In the genomic region with DNA sequence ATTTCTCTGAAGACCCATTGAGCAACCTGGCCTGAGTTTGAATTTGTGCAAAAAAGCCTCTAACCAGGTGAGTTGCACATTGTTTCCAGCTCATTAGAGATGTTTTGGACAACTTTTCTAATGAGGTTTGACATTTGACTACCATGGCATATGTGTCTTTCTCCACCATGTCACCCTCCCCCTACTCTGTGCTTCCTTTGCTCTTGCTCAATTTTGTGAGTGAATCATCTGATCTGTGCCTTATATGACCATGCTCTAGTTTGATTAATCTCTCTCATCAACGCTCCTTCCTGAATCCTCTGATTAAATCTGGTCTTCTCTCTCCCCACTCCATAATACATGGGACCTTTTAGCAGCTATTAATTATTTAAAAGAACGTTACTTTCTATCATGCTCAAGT, we compare ENCODE assay signal across 1 cellular context.
TF ChIP-seq lines count a peak whose summit lies in the region.

No MANE protein-coding gene starts in this region.

TF ChIP-seq in HepG2, 621 proteins besides CTCF, POLR2A, EP300 and RAD21 (continued from another document):
- TF ChIP-seq, protein P1, sequence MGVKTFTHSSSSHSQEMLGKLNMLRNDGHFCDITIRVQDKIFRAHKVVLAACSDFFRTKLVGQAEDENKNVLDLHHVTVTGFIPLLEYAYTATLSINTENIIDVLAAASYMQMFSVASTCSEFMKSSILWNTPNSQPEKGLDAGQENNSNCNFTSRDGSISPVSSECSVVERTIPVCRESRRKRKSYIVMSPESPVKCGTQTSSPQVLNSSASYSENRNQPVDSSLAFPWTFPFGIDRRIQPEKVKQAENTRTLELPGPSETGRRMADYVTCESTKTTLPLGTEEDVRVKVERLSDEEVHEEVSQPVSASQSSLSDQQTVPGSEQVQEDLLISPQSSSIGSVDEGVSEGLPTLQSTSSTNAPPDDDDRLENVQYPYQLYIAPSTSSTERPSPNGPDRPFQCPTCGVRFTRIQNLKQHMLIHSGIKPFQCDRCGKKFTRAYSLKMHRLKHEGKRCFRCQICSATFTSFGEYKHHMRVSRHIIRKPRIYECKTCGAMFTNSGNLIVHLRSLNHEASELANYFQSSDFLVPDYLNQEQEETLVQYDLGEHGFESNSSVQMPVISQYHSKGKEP (CRISPR knock-in tag; IDR thresholded peaks at IDR 0.05), result no peak
- TF ChIP-seq NR3C1 (CRISPR knock-in tag; IDR thresholded peaks at IDR 0.05) (no peak), RCOR2 (CRISPR knock-in tag; IDR thresholded peaks at IDR 0.05) (no peak), ZFAT (CRISPR knock-in tag; conservative IDR thresholded peaks at IDR 0.05) (no peak)
